8 cellular contexts compared by ENCODE assay signal in genomic region chr7:4775281-4776159, GRCh38. TPM values are rescaled to one million over a fixed set of nuclear protein-coding genes. Genes with fewer than 3 reads are reported as not detected.
DNase-seq lines count a peak whose midpoint lies in the region; ATAC-seq, FAIRE-seq and TF ChIP-seq lines count a peak whose summit lies in the region.

Gene AP5Z1, plus strand, starts transcription at chr7:4775623. Its CDS starts 93 bp downstream, at chr7:4775716.

- no peaks in the 10 kb centered on the region; the same call in 1 of the 2 replicates for H3K36me3 ChIP-seq in BJ (ENCODE audit: control insufficient read depth, insufficient read depth, low read length)

- CTCF ChIA-PET in BJ (lab: Yijun Ruan, JAX): interaction anchor here (1.1 to 1.4 kb wide), 3 partner anchors 23 to 310 kb away, joined by 3 to 5 read pairs (median 3); no protein-coding TSS in a partner anchor

- peak; percentile 96 for FAIRE-seq in GM19239 (lab: Jason Lieb, UNC)

- no peaks in the 10 kb centered on the region for H3K27me3 ChIP-seq in BJ (ENCODE audit: control insufficient read depth, insufficient read depth, low read length)

- peak; percentile 89 for ATAC-seq in HG03442 (IDR thresholded peaks at IDR 0.05; ENCODE audit: unreplicated experiment)

- TF ChIP-seq CTCF in BJ (IDR thresholded peaks at IDR 0.05; ENCODE audit: insufficient read depth, low read depth, low read length): no peak
- TF ChIP-seq CTCF in choroid plexus epithelial cell (conservative IDR thresholded peaks at IDR 0.05; ENCODE audit: low read depth, low read length): no peak

- H3K4me3 ChIP-seq in BJ (ENCODE audit: low read depth, low read length): peak within 1 kb of the TSS; percentile 100
- H3K4me3 ChIP-seq in choroid plexus epithelial cell (ENCODE audit: low read depth, low read length): peak within 1 kb of the TSS; percentile 100

- POLR2A ChIA-PET in BJ (lab: Charles Lee): interaction anchor here (0.6 kb wide), 2 partner anchors 31 to 94 kb away, joined by 3 to 4 read pairs; no protein-coding TSS in a partner anchor

- DNase-seq in BJ (ENCODE audit: low read depth) (peak; percentile 67), GM19239 (ENCODE audit: insufficient read length, low spot score) (peak; percentile 98), NCI-H524 treated with DMSO at 0.1 percent for 48 hours (lab: John Stamatoyannopoulos, UW) (peak; percentile 55), choroid plexus epithelial cell (ENCODE audit: low read depth) (peak; percentile 98), kidney glomerular epithelial cell (lab: John Stamatoyannopoulos, UW) (peak; percentile 88)
- peak; percentile 91 to 93 for DNase-seq in activated CD4-positive, alpha-beta T cell treated with anti-CD3 and anti-CD28 coated beads for 4 hours
- DNase-seq in stimulated activated CD4-positive, alpha-beta T cell treated with anti-CD3 and anti-CD28 coated beads, Interleukin-15, amount 100 ng/mL, for 48 hours (ENCODE audit: low read depth in 2 of 2): peak; percentile 92

RNA-seq across cellular contexts. Expression of gene AP5Z1, which starts in this region (rescaled TPM):
- polyA plus RNA-seq in BJ (2011; rRNA removed): 16.7 and 27.3 TPM in 2 replicates
- polyA minus RNA-seq in BJ (2011; rRNA and poly(A)+ RNA removed): 9.5 and 12.4 TPM in 2 replicates

Comparison
In these comparisons a context has a peak if more than half of its experiments do, and no peak if none do; other contexts are left out.
1. Peak in every context shown above with its lines: DNase-seq, ATAC-seq and H3K4me3 ChIP-seq.